Comparison of ENCODE assay signal across 23 cellular contexts in genomic region chr7:154424370-154424769, GRCh38.
A peak's percentile ranks its signal among the peaks of the same experiment; 100 is the strongest.
DNase-seq lines count a peak whose midpoint lies in the region; ATAC-seq and TF ChIP-seq lines count a peak whose summit lies in the region.
"Had no signal": no experiment of that assay in that cellular context is flagged by ENCODE, and none has a peak within 500 bp of the region (broad histone marks: within the 10 kb centered on the region; RNA-seq: fewer than 3 reads in every experiment).

No MANE protein-coding gene starts in this region.

- ATAC-seq in psoas muscle (peak in 3 of 4 donors; percentile 39 to 50 (median 46)), GM18870 (IDR thresholded peaks at IDR 0.05; ENCODE audit: unreplicated experiment) (no peak)
- ATAC-seq: activated naive CD8-positive, alpha-beta T cell treated with anti-CD3 and anti-CD28 coated beads, Interleukin-2, amount 50 U/mL, for 24 hours; HepG2 had no signal

- H3K4me3 ChIP-seq in psoas muscle = no peak overlapping the region
- H3K4me3 ChIP-seq: SJSA1, skin epidermis, thyroid gland had no signal

- peak overlapping the region; percentile 62 for H3K27ac ChIP-seq in psoas muscle
- H3K27ac ChIP-seq: SJSA1, skin epidermis had no signal

- peaks cover 16% of the 10 kb centered on the region for H3K4me1 ChIP-seq in psoas muscle
- H3K4me1 ChIP-seq: SJSA1 had no signal

- WGBS in psoas muscle, 3 donors = 17 to 19% (median 17%) methylated on average over 8 of the region's 8 CpGs

- DNase-seq in G401 (ENCODE audit: low spot score) = peak; percentile 53
- peak; percentile 17 to 48 for DNase-seq in NCI-H2081 (lab: John Stamatoyannopoulos, UW)
- DNase-seq in SK-N-DZ (ENCODE audit: low spot score) = peak; percentile 25
- no peak for DNase-seq in psoas muscle
- DNase-seq in NCI-H446 treated with DMSO at 0.1 percent for 48 hours (lab: John Stamatoyannopoulos, UW) = no peak
- no peak for DNase-seq in NCI-H1048 (lab: John Stamatoyannopoulos, UW)
- DNase-seq in DMS153 (lab: John Stamatoyannopoulos, UW) = no peak
- DNase-seq: activated CD4-positive, alpha-beta T cell treated with anti-CD3 and anti-CD28 coated beads for 4 hours; activated gamma-delta T cell treated with Interleukin-2 at 50 U/mL for 16 hours; activated naive CD8-positive, alpha-beta T cell treated with anti-CD3 and anti-CD28 coated beads, Interleukin-2, amount 50 U/mL, for 24 hours; activated T-cell treated with anti-CD3 and anti-CD28 coated beads, Interleukin-2, amount 50 U/mL, for 24 hours; CD4-positive, alpha-beta memory T cell; cerebellar nuclear complex; H7; Karpas-422; NCI-H187 treated with DMSO at 0.1 percent for 48 hours; NCI-H510A; T-helper 1 cell; thyroid gland had no signal

- TF ChIP-seq CTCF in psoas muscle (IDR thresholded peaks at IDR 0.05) = no peak

- intact Hi-C loops in psoas muscle (cut with DNase I) = no loop called here

- no peaks in the 10 kb centered on the region for H3K27me3 ChIP-seq in psoas muscle (ENCODE audit: insufficient read depth in 3 of 3, low read length in 2 of 3)
- H3K27me3 ChIP-seq: SJSA1, thyroid gland had no signal

- in situ Hi-C loops in G401 (cut with HindIII; ENCODE audit: low sequenced_read_pairs) = no loop called here

- no peaks in the 10 kb centered on the region for H3K9me3 ChIP-seq in psoas muscle
- H3K9me3 ChIP-seq: thyroid gland had no signal

- no peaks in the 10 kb centered on the region for H3K36me3 ChIP-seq in psoas muscle (ENCODE audit: insufficient read depth in 1 of 2, low read depth in 1 of 2)
- H3K36me3 ChIP-seq: SJSA1, thyroid gland had no signal

Comparison
In these comparisons a context has a peak if more than half of its experiments do, and no peak if none do; other contexts are left out.
1. DNase-seq: peak in G401 (single experiment), NCI-H2081 (2 of 2) and SK-N-DZ (single experiment); none in psoas muscle (0 of 2), NCI-H446 treated with DMSO at 0.1 percent for 48 hours (single experiment), NCI-H1048 (single experiment) and DMS153 (single experiment).